25 cellular contexts compared by ENCODE assay signal in genomic region chr9:136690104-136690840, GRCh38. TPM values are rescaled to one million over a fixed set of nuclear protein-coding genes. Genes with fewer than 3 reads are reported as not detected.
DNase-seq lines count a peak whose midpoint lies in the region; ATAC-seq and TF ChIP-seq lines count a peak whose summit lies in the region.
"Had no signal": no experiment of that assay in that cellular context is flagged by ENCODE, and none has a peak within 500 bp of the region (broad histone marks: within the 10 kb centered on the region; RNA-seq: fewer than 3 reads in every experiment).

No MANE protein-coding gene starts in this region.

- ATAC-seq in lung (ENCODE audit: insufficient read depth, low FRiP score), result no peak
- no peak for ATAC-seq in upper lobe of left lung (ENCODE audit: low FRiP score in 2 of 2)
- no peak for ATAC-seq in GM21825 (IDR thresholded peaks at IDR 0.05; ENCODE audit: unreplicated experiment)
- ATAC-seq: left colon had no signal

- H3K27ac Mint-ChIP-seq in activated naive CD4-positive, alpha-beta T cell treated with anti-CD3 and anti-CD28 coated beads, Interleukin-2, amount 50 U/mL, for 24 hours, result peak overlapping the region; percentile 46
- H3K27ac Mint-ChIP-seq: activated B cell treated with CpG ODN at 0.5 μM for 24 hours; activated naive CD8-positive, alpha-beta T cell had no signal

- intact Hi-C loops in esophagus squamous epithelium (cut with DNase I), result no loop called here

- TF ChIP-seq CTCF in esophagus squamous epithelium (IDR thresholded peaks at IDR 0.05) (no peak), lung (IDR thresholded peaks at IDR 0.05; ENCODE audit: control extremely low read depth, extremely low read depth) (no peak), upper lobe of left lung (IDR thresholded peaks at IDR 0.05) (no peak)

- H3K27me3 ChIP-seq in esophagus squamous epithelium (no peaks in the 10 kb centered on the region), lung (ENCODE audit: control insufficient read depth, insufficient read depth) (no peaks in the 10 kb centered on the region), upper lobe of left lung (no peaks in the 10 kb centered on the region)
- H3K27me3 ChIP-seq: BE2C, colonic mucosa, MG63, suprapubic skin had no signal

- no peak overlapping the region for H3K4me3 Mint-ChIP-seq in activated naive CD4-positive, alpha-beta T cell treated with anti-CD3 and anti-CD28 coated beads, Interleukin-2, amount 50 U/mL, for 24 hours
- H3K4me3 Mint-ChIP-seq: activated B cell treated with CpG ODN at 0.5 μM for 24 hours; activated naive CD8-positive, alpha-beta T cell had no signal

- TF ChIP-seq POLR2A in esophagus squamous epithelium (IDR thresholded peaks at IDR 0.05), result no peak
- TF ChIP-seq POLR2A in upper lobe of left lung (IDR thresholded peaks at IDR 0.05), result no peak

- peaks cover 6% of the 10 kb centered on the region for H3K27me3 Mint-ChIP-seq in activated naive CD4-positive, alpha-beta T cell treated with anti-CD3 and anti-CD28 coated beads, Interleukin-2, amount 50 U/mL, for 24 hours

- no peaks in the 10 kb centered on the region for H3K9me3 Mint-ChIP-seq in activated naive CD4-positive, alpha-beta T cell treated with anti-CD3 and anti-CD28 coated beads, Interleukin-2, amount 50 U/mL, for 24 hours
- H3K9me3 Mint-ChIP-seq: activated B cell treated with CpG ODN at 0.5 μM for 24 hours had no signal

- 85 to 93% methylated on average over 3 to 4 of the region's 26 CpGs for WGBS in esophagus squamous epithelium, 2 donors
- WGBS in lung, 2 donors, result 73 to 91% methylated on average over 26 of the region's 26 CpGs
- 66 to 81% methylated on average over 15 to 26 of the region's 26 CpGs for WGBS in upper lobe of left lung, 2 donors

- TF ChIP-seq EP300 in upper lobe of left lung (IDR thresholded peaks at IDR 0.05), result no peak

- no peak for DNase-seq in activated naive CD4-positive, alpha-beta T cell treated with Interleukin-2 at 50 U/mL for 16 hours
- DNase-seq in esophagus squamous epithelium (lab: John Stamatoyannopoulos, UW) (no peak), lung (ENCODE audit: low spot score) (no peak), upper lobe of left lung (peak; percentile 61 to 76), NCI-H2171 (lab: John Stamatoyannopoulos, UW) (no peak)
- no peak for DNase-seq in stimulated activated CD4-positive, alpha-beta T cell treated with anti-CD3 and anti-CD28 coated beads, Interleukin-4, amount 100 ng/mL, for 4 hours
- DNase-seq: activated B cell treated with CpG ODN at 0.5 μM for 24 hours; activated T-cell treated with anti-CD3 and anti-CD28 coated beads, Interleukin-2, amount 50 U/mL, for 48 hours; BE2C; colonic mucosa; foreskin fibroblast; MG63; NCI-H1694 treated with DMSO at 0.1 percent for 48 hours; stimulated activated CD8-positive, alpha-beta memory T cell treated with anti-CD3 and anti-CD28 coated beads, Interleukin-4, amount 100 ng/mL, for 48 hours; T-helper 2 cell had no signal

- H3K4me3 ChIP-seq in esophagus squamous epithelium (no peak overlapping the region), lung (no peak overlapping the region), upper lobe of left lung (no peak overlapping the region)
- H3K4me3 ChIP-seq: colonic mucosa, MG63, SJCRH30, smooth muscle cell, suprapubic skin had no signal

- peaks cover 0 to 2% (median 0%) of the 10 kb centered on the region in 3 donors for H3K36me3 ChIP-seq in esophagus squamous epithelium
- no peaks in the 10 kb centered on the region for H3K36me3 ChIP-seq in lung (ENCODE audit: control insufficient read depth in 2 of 2, insufficient read depth in 2 of 2, low read length in 2 of 2)
- no peaks in the 10 kb centered on the region for H3K36me3 ChIP-seq in upper lobe of left lung
- H3K36me3 ChIP-seq: BE2C, colonic mucosa, MG63, SJCRH30, suprapubic skin had no signal

- H3K36me3 Mint-ChIP-seq in activated naive CD4-positive, alpha-beta T cell treated with anti-CD3 and anti-CD28 coated beads, Interleukin-2, amount 50 U/mL, for 24 hours, result no peaks in the 10 kb centered on the region
- H3K36me3 Mint-ChIP-seq: activated naive CD8-positive, alpha-beta T cell had no signal

- H3K9me3 ChIP-seq in esophagus squamous epithelium (no peaks in the 10 kb centered on the region), lung (ENCODE audit: control insufficient read depth in 2 of 2, insufficient read depth in 1 of 2, low read length in 1 of 2) (no peaks in the 10 kb centered on the region), upper lobe of left lung (no peaks in the 10 kb centered on the region)
- H3K9me3 ChIP-seq: BE2C, colonic mucosa, MG63, SJCRH30, suprapubic skin had no signal

- H3K4me1 ChIP-seq in esophagus squamous epithelium (peaks cover 36 to 90% (median 58%) of the 10 kb centered on the region in 3 donors), lung (ENCODE audit: control insufficient read depth in 2 of 2, insufficient read depth in 2 of 2, low read length in 2 of 2) (peaks cover 6 to 21% of the 10 kb centered on the region in 2 donors), upper lobe of left lung (peaks cover 40 to 72% (median 59%) of the 10 kb centered on the region in 4 donors)

- H3K27ac ChIP-seq in esophagus squamous epithelium, result peak overlapping the region; percentile 56 to 97 (median 72)
- H3K27ac ChIP-seq in lung (ENCODE audit: low read depth in 1 of 2, low read length in 1 of 2), result peak overlapping the region; percentile 38 to 81
- H3K27ac ChIP-seq in upper lobe of left lung, result peak overlapping the region; percentile 40 to 72 (median 64)
- H3K27ac ChIP-seq: colonic mucosa, SJCRH30, suprapubic skin had no signal

- no peaks in the 10 kb centered on the region for H3K4me1 Mint-ChIP-seq in activated naive CD4-positive, alpha-beta T cell treated with anti-CD3 and anti-CD28 coated beads, Interleukin-2, amount 50 U/mL, for 24 hours

RNA-seq across cellular contexts. Expression of gene AGPAT2, which starts 3.0 kb away (rescaled TPM):
- total RNA-seq in esophagus squamous epithelium, result 10 to 100 TPM; 66.2 to 80.6 (median 75.8) TPM
- 100 to 1,000 TPM in 1 of 2 donors, 10 to 100 TPM in 1; 81.7 to 184 TPM for total RNA-seq in lung
- polyA plus RNA-seq in lung, result 100 to 1,000 TPM; 169 to 277 TPM
- total RNA-seq in upper lobe of left lung, result 100 to 1,000 TPM in 5 of 6 donors, 10 to 100 TPM in 1; 70.2 to 242 (median 140) TPM

RNA-seq across cellular contexts. Expression of gene DIPK1B, which starts 22.1 kb away (rescaled TPM):
- total RNA-seq in esophagus squamous epithelium, result 1 to 10 TPM in 3 of 4 donors, under 1 TPM in 1; 0.48 to 6.3 (median 1.1) TPM
- 10 to 100 TPM; 14.5 to 26.7 TPM for total RNA-seq in lung
- polyA plus RNA-seq in lung, result 10 to 100 TPM; 12.5 to 13.3 TPM
- 10 to 100 TPM in 5 of 6 donors, 1 to 10 TPM in 1; 9.7 to 24.1 (median 17.0) TPM for total RNA-seq in upper lobe of left lung
- total RNA-seq: osteoblast had no signal

RNA-seq across cellular contexts. Expression of gene EGFL7, which starts 27.6 kb away (rescaled TPM):
- total RNA-seq in esophagus squamous epithelium, result 10 to 100 TPM in 2 of 4 donors, 1 to 10 TPM in 2; 5.2 to 41.2 (median 21.2) TPM
- total RNA-seq in lung, result 100 to 1,000 TPM; 128 to 177 TPM
- 100 to 1,000 TPM; 275 to 379 TPM for polyA plus RNA-seq in lung
- total RNA-seq in upper lobe of left lung, result 100 to 1,000 TPM in 5 of 6 donors, 10 to 100 TPM in 1; 77.9 to 321 (median 165) TPM
- total RNA-seq: activated B cell treated with CpG ODN at 0.5 μM for 24 hours, OCI-LY7 had no signal

RNA-seq across cellular contexts. Expression of gene LCN10, which starts 52.5 kb away (rescaled TPM):
- total RNA-seq in esophagus squamous epithelium (1 to 10 TPM in 3 of 4 donors, under 1 TPM in 1; 0.64 to 3.8 (median 2.2) TPM), lung (1 to 10 TPM in 1 of 2 donors, not detected in 1; 4.7 TPM), upper lobe of left lung (10 to 100 TPM in 1 of 6 donors, 1 to 10 TPM in 4, under 1 TPM in 1; 0.39 to 17.8 (median 2.2) TPM)
- polyA plus RNA-seq in lung, result 1 to 10 TPM in 1 of 2 donors, under 1 TPM in 1; 0.72 to 6.4 TPM
- total RNA-seq: A172, OCI-LY7, osteoblast, SJCRH30, smooth muscle cell had no signal
- polyA plus RNA-seq: smooth muscle cell had no signal

RNA-seq across cellular contexts. Expression of gene LCN6, which starts 58.1 kb away (rescaled TPM):
- 1 to 10 TPM in 2 of 4 donors, under 1 TPM in 1, not detected in 1; 0.82 to 6.7 (median 2.5) TPM for total RNA-seq in esophagus squamous epithelium
- 1 to 10 TPM in 1 of 2 donors, not detected in 1; 8.6 TPM for total RNA-seq in lung
- polyA plus RNA-seq in lung, result 10 to 100 TPM in 1 of 2 donors, 1 to 10 TPM in 1; 1.4 to 12.3 TPM
- total RNA-seq in upper lobe of left lung, result 10 to 100 TPM in 1 of 6 donors, 1 to 10 TPM in 3, not detected in 2; 2.7 to 35.1 (median 5.5) TPM
- total RNA-seq: A172, activated B cell treated with CpG ODN at 0.5 μM for 24 hours, OCI-LY7, osteoblast, SJCRH30, smooth muscle cell had no signal
- polyA plus RNA-seq: smooth muscle cell had no signal

Comparison
In these comparisons a context has a peak if more than half of its experiments do, and no peak if none do; other contexts are left out.
1. DNase-seq: peak in upper lobe of left lung (2 of 2); none in activated naive CD4-positive, alpha-beta T cell treated with Interleukin-2 at 50 U/mL for 16 hours (single experiment), esophagus squamous epithelium (single experiment), lung (single experiment), stimulated activated CD4-positive, alpha-beta T cell treated with anti-CD3 and anti-CD28 coated beads, Interleukin-4, amount 100 ng/mL, for 4 hours (0 of 2) and NCI-H2171 (single experiment).
2. Peak in every context shown above with its lines, with median percentiles within 50 percentile points of each other: H3K27ac ChIP-seq.